25 cellular contexts compared by ENCODE assay signal in the genomic region with DNA sequence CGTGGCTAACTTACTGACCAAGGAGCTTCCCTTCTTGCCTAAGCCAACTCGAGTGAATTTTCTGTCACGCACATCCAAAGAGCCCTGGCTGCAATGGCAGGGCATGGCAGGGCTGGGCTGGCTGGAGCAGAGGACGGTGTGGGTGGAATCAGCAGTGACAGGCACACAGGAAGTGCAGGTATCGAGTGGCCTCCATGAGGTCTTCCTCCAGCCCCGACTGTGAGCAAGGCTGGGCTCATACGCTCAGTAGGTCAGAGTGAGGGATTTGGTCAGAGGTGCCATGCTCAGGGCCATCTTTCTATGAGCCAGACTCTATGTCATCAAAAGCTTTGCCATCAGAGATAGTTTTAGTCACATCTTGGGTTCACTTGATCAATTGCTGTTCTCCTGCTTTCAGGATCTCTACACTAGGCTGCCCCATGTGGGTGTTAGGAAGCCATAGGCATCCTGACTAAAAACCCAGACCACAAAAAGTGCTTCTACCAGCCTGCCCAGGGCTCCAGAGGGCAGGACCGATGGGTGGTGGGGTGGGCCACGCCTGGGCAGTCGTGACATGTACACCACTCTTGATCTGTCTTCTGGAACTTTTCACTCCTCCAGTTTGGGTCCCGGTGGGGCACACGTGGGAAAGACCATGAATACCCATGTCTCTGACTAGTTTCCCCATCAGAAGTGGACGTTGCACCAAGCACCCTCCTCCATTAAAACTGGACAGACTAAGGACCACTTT. TPM values are rescaled to one million over a fixed set of nuclear protein-coding genes. Genes with fewer than 3 reads are reported as not detected.
"Had no signal": no experiment of that assay in that cellular context is flagged by ENCODE, and none has a peak within 500 bp of the region (broad histone marks: within the 10 kb centered on the region; RNA-seq: fewer than 3 reads in every experiment).

No MANE protein-coding gene starts in this region.

- H3K4me1 Mint-ChIP-seq: brain, mesothelial cell of epicardium, neural progenitor cell had no signal

- H3K36me3 Mint-ChIP-seq: activated naive CD8-positive, alpha-beta T cell; brain; mesothelial cell of epicardium; neural progenitor cell; type B pancreatic cell had no signal

- H3K27ac ChIP-seq: colonic mucosa, lower lobe of right lung, neural progenitor cell, ovary, right lobe of liver had no signal

- H3K4me2 ChIP-seq: neural progenitor cell, SK-N-SH had no signal

- FAIRE-seq: endothelial cell of umbilical vein had no signal

- H3K9me3 Mint-ChIP-seq: activated T-cell treated with anti-CD3 and anti-CD28 coated beads, Interleukin-2, amount 50 U/mL, for 4 hours; brain; mesothelial cell of epicardium; neural progenitor cell; stimulated activated naive CD8-positive, alpha-beta T cell treated with anti-CD3 and anti-CD28 coated beads, Interleukin-15, amount 100 ng/mL, for 72 hours; type B pancreatic cell had no signal

- H3K4me3 Mint-ChIP-seq: activated naive CD8-positive, alpha-beta T cell; activated T-cell treated with anti-CD3 and anti-CD28 coated beads, Interleukin-2, amount 50 U/mL, for 4 hours; brain; mesothelial cell of epicardium; neural progenitor cell; stimulated activated naive CD8-positive, alpha-beta T cell treated with anti-CD3 and anti-CD28 coated beads, Interleukin-15, amount 100 ng/mL, for 72 hours; type B pancreatic cell had no signal

- H3K36me3 ChIP-seq: colonic mucosa, lower lobe of right lung, neural progenitor cell, ovary, right lobe of liver had no signal

- H3K4me1 ChIP-seq: colonic mucosa, lower lobe of right lung, neural progenitor cell, right lobe of liver had no signal

- H3K27me3 ChIP-seq: colonic mucosa, ovary, right lobe of liver had no signal

- H3K4me3 ChIP-seq: colonic mucosa, lower lobe of right lung, neural progenitor cell, ovary, right lobe of liver had no signal

- H2AFZ ChIP-seq: neural progenitor cell had no signal

- DNase-seq: activated CD4-positive, alpha-beta T cell treated with anti-CD3 and anti-CD28 coated beads, Interleukin-2, amount 50 U/mL, for 4 hours; activated CD4-positive, CD25-positive, alpha-beta regulatory T cell treated with anti-CD3 and anti-CD28 coated beads, Interleukin-2, amount 50 U/mL, for 72 hours; activated gamma-delta T cell treated with Interleukin-2 at 50 U/mL for 16 hours; activated T-cell treated with anti-CD3 and anti-CD28 coated beads, Interleukin-2, amount 50 U/mL, for 4 hours; central memory CD4-positive, alpha-beta T cell; colonic mucosa; foreskin melanocyte; head of caudate nucleus; left cardiac atrium; lower lobe of right lung; ovary; right lobe of liver; SK-N-SH; T-helper 1 cell; T1000 had no signal

- H3K27ac Mint-ChIP-seq: activated naive CD8-positive, alpha-beta T cell; brain; mesothelial cell of epicardium; neural progenitor cell; stimulated activated naive CD8-positive, alpha-beta T cell treated with anti-CD3 and anti-CD28 coated beads, Interleukin-15, amount 100 ng/mL, for 72 hours; type B pancreatic cell had no signal

- H3K9me3 ChIP-seq: colonic mucosa, lower lobe of right lung, ovary, right lobe of liver, SK-N-SH had no signal

- ATAC-seq: activated T-cell treated with anti-CD3 and anti-CD28 coated beads, Interleukin-2, amount 50 U/mL, for 4 hours; left cardiac atrium; lower lobe of right lung; right lobe of liver; stimulated activated naive CD8-positive, alpha-beta T cell treated with anti-CD3 and anti-CD28 coated beads, Interleukin-15, amount 100 ng/mL, for 72 hours had no signal

- H3K9ac ChIP-seq: neural progenitor cell, SK-N-SH had no signal

RNA-seq across cellular contexts. Expression of gene GOLGA6D, which starts 30.6 kb away (rescaled TPM):
- total RNA-seq: activated T-cell treated with anti-CD3 and anti-CD28 coated beads, Interleukin-2, amount 50 U/mL, for 4 hours; colonic mucosa; endothelial cell of umbilical vein; left cardiac atrium; lower lobe of right lung; mesothelial cell of epicardium; pulmonary artery endothelial cell had no signal
- polyA plus RNA-seq: endothelial cell of umbilical vein, fibroblast of lung had no signal

RNA-seq across cellular contexts. Expression of gene GOLGA6C, which starts 55.1 kb away (rescaled TPM):
- total RNA-seq: activated T-cell treated with anti-CD3 and anti-CD28 coated beads, Interleukin-2, amount 50 U/mL, for 4 hours; colonic mucosa; endothelial cell of umbilical vein; fibroblast of lung; left cardiac atrium; lower lobe of right lung; ovary; pulmonary artery endothelial cell; temporal lobe had no signal
- polyA plus RNA-seq: endothelial cell of umbilical vein, fibroblast of lung, ovary, SK-N-SH had no signal
